ENCODE assay signal across 1 cellular context in genomic region chr22:38135133-38135706, GRCh38.
TF ChIP-seq lines count a peak whose summit lies in the region.

No MANE protein-coding gene starts in this region.

TF ChIP-seq in GM23338, 12 proteins besides CTCF, POLR2A, EP300 and RAD21:
- TF ChIP-seq ZNF462 (CRISPR knock-in tag; IDR thresholded peaks at IDR 0.05) (no peak), JUNB (IDR thresholded peaks at IDR 0.05; ENCODE audit: unreplicated experiment) (no peak), EZH2 (IDR thresholded peaks at IDR 0.05; ENCODE audit: low read depth, unreplicated experiment) (no peak), POLR2AphosphoS5 (IDR thresholded peaks at IDR 0.05; ENCODE audit: low read depth) (no peak), ZNF331 (CRISPR knock-in tag; IDR thresholded peaks at IDR 0.05; ENCODE audit: low read depth) (no peak), CREB1 (CRISPR knock-in tag; IDR thresholded peaks at IDR 0.05; ENCODE audit: low read depth) (no peak), EZH2phosphoT487 (IDR thresholded peaks at IDR 0.05; ENCODE audit: unreplicated experiment) (no peak), STAT1 (IDR thresholded peaks at IDR 0.05; ENCODE audit: unreplicated experiment) (no peak), ZNF114 (CRISPR knock-in tag; IDR thresholded peaks at IDR 0.05) (no peak), REST (IDR thresholded peaks at IDR 0.05; ENCODE audit: unreplicated experiment) (no peak), NANOG (IDR thresholded peaks at IDR 0.05; ENCODE audit: borderline replicate concordance) (no peak)
- TF ChIP-seq, protein P1, sequence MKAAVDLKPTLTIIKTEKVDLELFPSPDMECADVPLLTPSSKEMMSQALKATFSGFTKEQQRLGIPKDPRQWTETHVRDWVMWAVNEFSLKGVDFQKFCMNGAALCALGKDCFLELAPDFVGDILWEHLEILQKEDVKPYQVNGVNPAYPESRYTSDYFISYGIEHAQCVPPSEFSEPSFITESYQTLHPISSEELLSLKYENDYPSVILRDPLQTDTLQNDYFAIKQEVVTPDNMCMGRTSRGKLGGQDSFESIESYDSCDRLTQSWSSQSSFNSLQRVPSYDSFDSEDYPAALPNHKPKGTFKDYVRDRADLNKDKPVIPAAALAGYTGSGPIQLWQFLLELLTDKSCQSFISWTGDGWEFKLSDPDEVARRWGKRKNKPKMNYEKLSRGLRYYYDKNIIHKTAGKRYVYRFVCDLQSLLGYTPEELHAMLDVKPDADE (IDR thresholded peaks at IDR 0.05): no peak
